In genomic region chr10:67306588-67307205, GRCh38 we compare ENCODE assay signal across 9 cellular contexts.
A peak's percentile ranks its signal among the peaks of the same experiment; 100 is the strongest.
DNase-seq lines count a peak whose midpoint lies in the region; ATAC-seq and TF ChIP-seq lines count a peak whose summit lies in the region.
"Had no signal": no experiment of that assay in that cellular context is flagged by ENCODE, and none has a peak within 500 bp of the region (broad histone marks: within the 10 kb centered on the region; RNA-seq: fewer than 3 reads in every experiment).

No MANE protein-coding gene starts in this region.

- peak; percentile 4 for DNase-seq in NCI-H2227 (lab: John Stamatoyannopoulos, UW; ENCODE audit: unreplicated experiment)
- DNase-seq in NCI-H2227 treated with DMSO at 0.1 percent for 48 hours (lab: John Stamatoyannopoulos, UW), result no peak
- DNase-seq in NCI-H460 (ENCODE audit: extremely low read depth, low read depth), result peak; percentile 14
- peak; percentile 13 for DNase-seq in epithelial cell of esophagus (ENCODE audit: low read depth)
- DNase-seq in superior temporal gyrus (ENCODE audit: extremely low spot score), result peak; percentile 71
- DNase-seq in activated naive CD4-positive, alpha-beta T cell treated with anti-CD3 and anti-CD28 coated beads, Interleukin-2, amount 50 U/mL, for 72 hours (ENCODE audit: low spot score in 2 of 2), result no peak
- no peak for DNase-seq in OCI-M2 (lab: John Stamatoyannopoulos, UW; ENCODE audit: unreplicated experiment)
- DNase-seq: CD4-positive, CD25-positive, alpha-beta regulatory T cell had no signal

- no peak overlapping the region for H3K4me3 ChIP-seq in epithelial cell of esophagus (ENCODE audit: low read length)

- H3K9me3 Mint-ChIP-seq in activated naive CD4-positive, alpha-beta T cell treated with anti-CD3 and anti-CD28 coated beads, Interleukin-2, amount 50 U/mL, for 72 hours, result peaks cover 8 to 21% of the 10 kb centered on the region in 2 donors

- no peak overlapping the region for H3K27ac Mint-ChIP-seq in activated naive CD4-positive, alpha-beta T cell treated with anti-CD3 and anti-CD28 coated beads, Interleukin-2, amount 50 U/mL, for 72 hours
- H3K27ac Mint-ChIP-seq: CD4-positive, CD25-positive, alpha-beta regulatory T cell had no signal

- ATAC-seq in GM18520 (IDR thresholded peaks at IDR 0.05; ENCODE audit: unreplicated experiment), result no peak
- no peak for ATAC-seq in activated naive CD4-positive, alpha-beta T cell treated with anti-CD3 and anti-CD28 coated beads, Interleukin-2, amount 50 U/mL, for 72 hours

- peak; percentile 44 for TF ChIP-seq CTCF in epithelial cell of esophagus (IDR thresholded peaks at IDR 0.05; ENCODE audit: insufficient read depth, low read depth, low read length, missing control alignments)

- peaks cover 0 to 4% of the 10 kb centered on the region in 2 donors for H3K36me3 Mint-ChIP-seq in activated naive CD4-positive, alpha-beta T cell treated with anti-CD3 and anti-CD28 coated beads, Interleukin-2, amount 50 U/mL, for 72 hours
- H3K36me3 Mint-ChIP-seq: CD4-positive, CD25-positive, alpha-beta regulatory T cell had no signal

Comparison
In these comparisons a context has a peak if more than half of its experiments do, and no peak if none do; other contexts are left out.
1. DNase-seq: peak in NCI-H2227 (single experiment), NCI-H460 (single experiment), epithelial cell of esophagus (single experiment) and superior temporal gyrus (single experiment); none in NCI-H2227 treated with DMSO at 0.1 percent for 48 hours (single experiment), activated naive CD4-positive, alpha-beta T cell treated with anti-CD3 and anti-CD28 coated beads, Interleukin-2, amount 50 U/mL, for 72 hours (0 of 2) and OCI-M2 (single experiment).